Comparison of ENCODE assay signal across 26 cellular contexts in the genomic region with DNA sequence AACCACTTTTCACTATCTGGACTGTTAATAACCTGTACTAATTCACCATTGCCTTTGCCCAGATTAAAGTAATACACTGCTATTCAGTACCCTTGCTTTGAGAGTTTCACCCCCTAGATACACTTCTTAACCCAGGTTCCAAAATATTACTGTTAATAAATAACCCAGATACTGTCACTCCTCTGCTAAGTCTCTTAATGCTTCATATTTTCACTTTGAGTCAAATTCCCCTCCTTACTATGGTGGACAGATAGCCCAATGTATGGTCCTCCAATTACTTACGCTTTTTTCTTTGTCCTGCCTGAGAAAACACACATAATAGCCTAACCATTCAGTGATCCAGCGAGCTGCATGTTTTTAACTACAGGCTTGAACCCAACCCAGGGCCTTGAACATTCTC.
DNase-seq lines count a peak whose midpoint lies in the region; ATAC-seq, FAIRE-seq and TF ChIP-seq lines count a peak whose summit lies in the region.
"Had no signal": no experiment of that assay in that cellular context is flagged by ENCODE, and none has a peak within 500 bp of the region (broad histone marks: within the 10 kb centered on the region; RNA-seq: fewer than 3 reads in every experiment).

No MANE protein-coding gene starts in this region.

- H3K27me3 ChIP-seq in GM12878 (replicated peaks in 1 of 2; ENCODE audit: control insufficient read depth in 2 of 2, insufficient read depth in 2 of 2, low read length in 1 of 2) (no peaks in the 10 kb centered on the region), uterus (no peaks in the 10 kb centered on the region), GM23338 (ENCODE audit: insufficient read depth) (no peaks in the 10 kb centered on the region)
- H3K27me3 ChIP-seq: BLaER1 treated with 17β-estradiol and CSF1 and Interleukin-3, amounts not matched to agents 10 nM and 100 nM had no signal

- SMC1A ChIA-PET in GM12878 (lab: Charles Lee; ENCODE audit: uncharacterized antibody, unreplicated experiment) = no interaction called here

- TF ChIP-seq CTCF in GM12878 (IDR thresholded peaks at IDR 0.05 in 2 of 3, conservative IDR thresholded peaks at IDR 0.05 in 1 of 3; ENCODE audit: control insufficient read depth in 2 of 3, extremely low read depth in 1 of 3, insufficient read depth in 1 of 3, low read depth in 3 of 3, low read length in 3 of 3) = no peak
- no peak for TF ChIP-seq CTCF in uterus (IDR thresholded peaks at IDR 0.05)
- no peak for TF ChIP-seq CTCF in GM23338 (conservative IDR thresholded peaks at IDR 0.05; ENCODE audit: low read depth in 2 of 2)
- TF ChIP-seq CTCF in Calu3 (IDR thresholded peaks at IDR 0.05; ENCODE audit: unreplicated experiment) = no peak

- FAIRE-seq in GM12878 (lab: Jason Lieb, UNC) = no peak
- FAIRE-seq: A549, GM12891, GM19239 had no signal

- intact Hi-C loops in GM12878 (cut with micrococcal nuclease; ENCODE audit: unreplicated experiment) = no loop called here
- intact Hi-C loops in uterus (cut with DNase I; ENCODE audit: low total_unique reads) = no loop called here
- intact Hi-C loops in Calu3 (cut with micrococcal nuclease; ENCODE audit: unreplicated experiment) = no loop called here

- no peaks in the 10 kb centered on the region for H3K79me2 ChIP-seq in GM12878 (ENCODE audit: control insufficient read depth, insufficient read depth, low read length)
- no peaks in the 10 kb centered on the region for H3K79me2 ChIP-seq in GM23338 (replicated peaks; ENCODE audit: insufficient read depth)

- H3K27me3 Mint-ChIP-seq in GM23338 (ENCODE audit: insufficient read depth, low read depth, poor library complexity) = no peaks in the 10 kb centered on the region
- no peaks in the 10 kb centered on the region for H3K27me3 Mint-ChIP-seq in Calu3 (ENCODE audit: unreplicated experiment)
- H3K27me3 Mint-ChIP-seq: B cell; CD4-positive, alpha-beta T cell had no signal

- H3K27ac ChIP-seq in GM12878 (ENCODE audit: control insufficient read depth, insufficient read depth) (no peak overlapping the region), uterus (no peak overlapping the region), GM23338 (ENCODE audit: low read depth) (no peak overlapping the region)
- H3K27ac ChIP-seq: 22Rv1; A549; BLaER1 treated with 17β-estradiol and CSF1 and Interleukin-3, amounts not matched to agents 10 nM and 100 nM; C4-2B had no signal

- H3K4me3 ChIP-seq in GM12878 (no peak overlapping the region), uterus (no peak overlapping the region), GM23338 (no peak overlapping the region)
- H3K4me3 ChIP-seq: A549; BLaER1 treated with 17β-estradiol and CSF1 and Interleukin-3, amounts not matched to agents 10 nM and 100 nM had no signal

- H3K4me3 Mint-ChIP-seq in GM23338 (no peak overlapping the region), Calu3 (ENCODE audit: low read depth, unreplicated experiment) (no peak overlapping the region)
- H3K4me3 Mint-ChIP-seq: B cell; CD4-positive, alpha-beta T cell; CD8-positive, alpha-beta T cell had no signal

- H3F3A ChIP-seq in GM23338 (replicated peaks; ENCODE audit: low read depth) = no peaks in the 10 kb centered on the region

- DNase-seq in GM12878 (ENCODE audit: low read depth, low spot score) (no peak), mesenteric fat pad (ENCODE audit: low spot score) (no peak), uterus (no peak), GM23338 (ENCODE audit: low spot score) (no peak), Calu3 (no peak)
- DNase-seq: AML-193; Caco-2; CD4-positive, alpha-beta T cell; CD8-positive, alpha-beta T cell; DMS 273 treated with DMSO at 0.1 percent for 48 hours; DMS153; DMS53; DMS79; DND-41; EL; GDM1 had no signal

- H3K4me2 ChIP-seq in GM12878 (ENCODE audit: control insufficient read depth, insufficient read depth) (no peak overlapping the region), GM23338 (no peak overlapping the region)
- H3K4me2 ChIP-seq: A549; BLaER1 treated with 17β-estradiol and CSF1 and Interleukin-3, amounts not matched to agents 10 nM and 100 nM had no signal

- no peak for TF ChIP-seq RAD21 in GM12878 (IDR thresholded peaks at IDR 0.05; ENCODE audit: insufficient read depth, low read depth, low read length)

- POLR2A ChIA-PET in GM12878 (lab: Charles Lee) = no interaction called here

- H2AFZ ChIP-seq in GM12878 (ENCODE audit: control insufficient read depth, low read depth, low read length) = no peak overlapping the region
- no peak overlapping the region for H2AFZ ChIP-seq in GM23338

- H3K36me3 Mint-ChIP-seq in GM23338 (ENCODE audit: low read depth) (no peaks in the 10 kb centered on the region), Calu3 (ENCODE audit: insufficient read depth, unreplicated experiment) (no peaks in the 10 kb centered on the region)
- H3K36me3 Mint-ChIP-seq: CD8-positive, alpha-beta T cell had no signal

- H3K36me3 ChIP-seq in GM12878 (ENCODE audit: control insufficient read depth in 2 of 2, insufficient read depth in 2 of 2, low read length in 1 of 2) (no peaks in the 10 kb centered on the region), uterus (no peaks in the 10 kb centered on the region), GM23338 (ENCODE audit: insufficient read depth) (no peaks in the 10 kb centered on the region)
- H3K36me3 ChIP-seq: BLaER1 treated with 17β-estradiol and CSF1 and Interleukin-3, amounts not matched to agents 10 nM and 100 nM had no signal

- H4K20me1 ChIP-seq in GM12878 (ENCODE audit: control insufficient read depth, insufficient read depth) (no peaks in the 10 kb centered on the region), GM23338 (replicated peaks; ENCODE audit: insufficient read depth) (no peaks in the 10 kb centered on the region)
- H4K20me1 ChIP-seq: BLaER1 treated with 17β-estradiol and CSF1 and Interleukin-3, amounts not matched to agents 10 nM and 100 nM had no signal

- H3K9me3 Mint-ChIP-seq in GM23338 = no peaks in the 10 kb centered on the region
- H3K9me3 Mint-ChIP-seq in Calu3 (ENCODE audit: low read depth, unreplicated experiment) = no peaks in the 10 kb centered on the region
- H3K9me3 Mint-ChIP-seq: CD4-positive, alpha-beta T cell; CD8-positive, alpha-beta T cell had no signal

- H3K4me1 Mint-ChIP-seq in GM23338 (no peaks in the 10 kb centered on the region), Calu3 (ENCODE audit: low read depth, unreplicated experiment) (no peaks in the 10 kb centered on the region)
- H3K4me1 Mint-ChIP-seq: B cell had no signal

- TF ChIP-seq POLR2A in GM12878 (IDR thresholded peaks at IDR 0.05; ENCODE audit: low read depth, low read length) (no peak), uterus (IDR thresholded peaks at IDR 0.05) (no peak)

- no TSS peak for BruUV-seq in GM12878 (replicated peaks; lab: Mats Ljungman, UMichigan)
- BruUV-seq in Calu3 (replicated peaks; lab: Mats Ljungman, UMichigan) = no TSS peak

- 0% methylated on average over 2 of the region's 2 CpGs for WGBS in GM12878 (ENCODE audit: insufficient coverage, insufficient replicate concordance, low lambda C conversion rate, missing lambda C conversion rate)

- no peaks in the 10 kb centered on the region for H3K9me2 ChIP-seq in GM23338 (ENCODE audit: insufficient read depth)

- H3K27ac Mint-ChIP-seq in GM23338 (no peak overlapping the region), Calu3 (ENCODE audit: unreplicated experiment) (no peak overlapping the region)
- H3K27ac Mint-ChIP-seq: B cell; CD4-positive, alpha-beta T cell; CD8-positive, alpha-beta T cell had no signal

- no peak for TF ChIP-seq EP300 in GM12878 (IDR thresholded peaks at IDR 0.05; ENCODE audit: borderline replicate concordance in 1 of 2, control insufficient read depth in 1 of 2, low read depth in 2 of 2, low read length in 2 of 2)

- H3K4me1 ChIP-seq in GM12878 (ENCODE audit: control insufficient read depth, insufficient read depth, low read length) = no peaks in the 10 kb centered on the region
- no peaks in the 10 kb centered on the region for H3K4me1 ChIP-seq in uterus
- no peaks in the 10 kb centered on the region for H3K4me1 ChIP-seq in GM23338 (ENCODE audit: insufficient read depth)
- H3K4me1 ChIP-seq: A549; BLaER1 treated with 17β-estradiol and CSF1 and Interleukin-3, amounts not matched to agents 10 nM and 100 nM; Caco-2 had no signal

- RAD21 ChIA-PET in GM12878 (lab: Charles Lee; ENCODE audit: unreplicated experiment) = no interaction called here

- CTCF ChIA-PET in GM12878 (lab: Yijun Ruan, JAX) (no interaction called here), Calu3 (lab: Charles Lee) (no interaction called here)

- ATAC-seq in GM18511 (IDR thresholded peaks at IDR 0.05; ENCODE audit: unreplicated experiment) = peak; percentile 57
- ATAC-seq in GM18907 (IDR thresholded peaks at IDR 0.05; ENCODE audit: unreplicated experiment) = peak; percentile 52
- peak; percentile 71 for ATAC-seq in GM19463 (IDR thresholded peaks at IDR 0.05; ENCODE audit: unreplicated experiment)
- ATAC-seq in GM12878 = peak; percentile 69
- ATAC-seq in GM23338 = no peak
- ATAC-seq: A549; CD8-positive, alpha-beta T cell had no signal

- in situ Hi-C loops in GM12878 (cut with MboI) = no loop called here

- no peak overlapping the region for H3K9ac ChIP-seq in GM12878 (ENCODE audit: control insufficient read depth, insufficient read depth, low read length)
- H3K9ac ChIP-seq: BLaER1 treated with 17β-estradiol and CSF1 and Interleukin-3, amounts not matched to agents 10 nM and 100 nM had no signal

- H3K9me3 ChIP-seq in GM12878 (replicated peaks; ENCODE audit: control insufficient read depth, insufficient read depth, low read length) (no peaks in the 10 kb centered on the region), uterus (no peaks in the 10 kb centered on the region)
- H3K9me3 ChIP-seq: A549; BLaER1 treated with 17β-estradiol and CSF1 and Interleukin-3, amounts not matched to agents 10 nM and 100 nM; Caco-2 had no signal

TF ChIP-seq in GM12878, 131 proteins besides CTCF, POLR2A, EP300 and RAD21 (continues in another document):
- TF ChIP-seq SMC3 (IDR thresholded peaks at IDR 0.05; ENCODE audit: borderline replicate concordance, low read length) (no peak), HDAC2 (IDR thresholded peaks at IDR 0.05) (no peak)
